In genomic region chr14:68593806-68594536, GRCh38 we compare ENCODE assay signal across 12 cellular contexts.
A peak's percentile ranks its signal among the peaks of the same experiment; 100 is the strongest.
DNase-seq lines count a peak whose midpoint lies in the region; ATAC-seq and TF ChIP-seq lines count a peak whose summit lies in the region.
"Had no signal": no experiment of that assay in that cellular context is flagged by ENCODE, and none has a peak within 500 bp of the region (broad histone marks: within the 10 kb centered on the region; RNA-seq: fewer than 3 reads in every experiment).

No MANE protein-coding gene starts in this region.

- H3F3A ChIP-seq in Loucy (ENCODE audit: low read depth), result 0 out of 2 replicates have a peak, but pooled peaks cover 3% of the 10 kb centered on the region
- no peaks in the 10 kb centered on the region for H3F3A ChIP-seq in neural cell (ENCODE audit: insufficient read depth, low read length, poor library complexity, severe bottlenecking)

- H3K27me3 ChIP-seq in Caco-2 (replicated peaks; ENCODE audit: control insufficient read depth, insufficient read depth, low read length) (no peaks in the 10 kb centered on the region), Loucy (ENCODE audit: insufficient read depth, low read length, poor library complexity, severe bottlenecking) (no peaks in the 10 kb centered on the region), neural cell (ENCODE audit: insufficient read depth, low read depth, low read length) (no peaks in the 10 kb centered on the region)

- H3K9ac ChIP-seq in Loucy (ENCODE audit: low read depth, low read length, poor library complexity, severe bottlenecking) (peak overlapping the region; percentile 75), neural cell (ENCODE audit: low read length) (no peak overlapping the region)

- no peaks in the 10 kb centered on the region for H3K9me3 ChIP-seq in Caco-2
- no peaks in the 10 kb centered on the region for H3K9me3 ChIP-seq in Loucy (ENCODE audit: insufficient read depth, low read depth, low read length)
- no peaks in the 10 kb centered on the region for H3K9me3 ChIP-seq in neural cell (ENCODE audit: low read length)
- H3K9me3 ChIP-seq: left ventricle myocardium inferior had no signal

- no peak for TF ChIP-seq RAD21 in neural cell (conservative IDR thresholded peaks at IDR 0.05)

- no peak for TF ChIP-seq EP300 in neural cell (conservative IDR thresholded peaks at IDR 0.05; ENCODE audit: poor library complexity, severe bottlenecking)

- H3K4me2 ChIP-seq in Loucy (ENCODE audit: low read depth, low read length, poor library complexity, severe bottlenecking) (peak overlapping the region; percentile 76), neural cell (ENCODE audit: low read length) (no peak overlapping the region)

- H3K27ac ChIP-seq in neural cell (ENCODE audit: low read length), result no peak overlapping the region
- H3K27ac ChIP-seq: left ventricle myocardium inferior had no signal

- H3K36me3 Mint-ChIP-seq in Caco-2 (ENCODE audit: insufficient read depth, unreplicated experiment), result peaks cover 11% of the 10 kb centered on the region
- no peaks in the 10 kb centered on the region for H3K36me3 Mint-ChIP-seq in activated naive CD8-positive, alpha-beta T cell treated with anti-CD3 and anti-CD28 coated beads, Interleukin-2, amount 50 U/mL, for 24 hours (ENCODE audit: low read depth)

- no peak for ATAC-seq in activated naive CD8-positive, alpha-beta T cell treated with anti-CD3 and anti-CD28 coated beads, Interleukin-2, amount 50 U/mL, for 24 hours
- no peak for ATAC-seq in GM18502 (IDR thresholded peaks at IDR 0.05; ENCODE audit: poor library complexity, unreplicated experiment)

- POLR2A ChIA-PET in Caco-2 (lab: Charles Lee), result interaction anchor here (0.8 kb wide), 1 partner anchor 72 kb away, joined by 3 read pairs; no protein-coding TSS in a partner anchor

- H3K4me3 ChIP-seq in Caco-2 (ENCODE audit: low read depth, low read length) (no peak overlapping the region), Loucy (ENCODE audit: low read length, poor library complexity, severe bottlenecking) (peak overlapping the region; percentile 64), neural cell (ENCODE audit: low read length) (no peak overlapping the region)
- H3K4me3 ChIP-seq: left ventricle myocardium inferior had no signal

- H3K27me3 Mint-ChIP-seq in Caco-2 (ENCODE audit: insufficient read depth, unreplicated experiment), result no peaks in the 10 kb centered on the region
- no peaks in the 10 kb centered on the region for H3K27me3 Mint-ChIP-seq in activated naive CD8-positive, alpha-beta T cell treated with anti-CD3 and anti-CD28 coated beads, Interleukin-2, amount 50 U/mL, for 24 hours

- no peak for TF ChIP-seq CTCF in Caco-2 (IDR thresholded peaks at IDR 0.05; ENCODE audit: insufficient read depth in 1 of 2, low read depth in 1 of 2, low read length in 1 of 2, severe bottlenecking in 1 of 2, unreplicated experiment in 1 of 2)
- TF ChIP-seq CTCF in Loucy (conservative IDR thresholded peaks at IDR 0.05; ENCODE audit: low read length), result no peak
- no peak for TF ChIP-seq CTCF in neural cell (IDR thresholded peaks at IDR 0.05; ENCODE audit: poor library complexity, severe bottlenecking)

- H3K79me2 ChIP-seq in Loucy (ENCODE audit: insufficient read depth, low read length) (no peaks in the 10 kb centered on the region), neural cell (replicated peaks; ENCODE audit: insufficient read depth, low read length) (no peaks in the 10 kb centered on the region)

- intact Hi-C loops in Caco-2 (cut with micrococcal nuclease; ENCODE audit: unreplicated experiment), result no loop called here

- CTCF ChIA-PET in Caco-2 (lab: Charles Lee), result no interaction called here

- H3K27ac Mint-ChIP-seq in Caco-2 (ENCODE audit: unreplicated experiment), result peak overlapping the region; percentile 54
- peak overlapping the region; percentile 64 for H3K27ac Mint-ChIP-seq in activated naive CD8-positive, alpha-beta T cell treated with anti-CD3 and anti-CD28 coated beads, Interleukin-2, amount 50 U/mL, for 24 hours

- H3K9me2 ChIP-seq in Loucy (replicated peaks; ENCODE audit: low read depth, low read length) (no peaks in the 10 kb centered on the region), neural cell (ENCODE audit: insufficient read depth, low read length) (no peaks in the 10 kb centered on the region)

- no peaks in the 10 kb centered on the region for H3K9me3 Mint-ChIP-seq in Caco-2 (ENCODE audit: unreplicated experiment)
- no peaks in the 10 kb centered on the region for H3K9me3 Mint-ChIP-seq in activated naive CD8-positive, alpha-beta T cell treated with anti-CD3 and anti-CD28 coated beads, Interleukin-2, amount 50 U/mL, for 24 hours

- H3K4me1 ChIP-seq in Caco-2, result peaks cover 45% of the 10 kb centered on the region
- peaks cover 49% of the 10 kb centered on the region for H3K4me1 ChIP-seq in Loucy (ENCODE audit: insufficient read depth, low read length, poor library complexity, severe bottlenecking)

- H3K36me3 ChIP-seq in Caco-2 (ENCODE audit: control insufficient read depth, insufficient read depth, low read length) (no peaks in the 10 kb centered on the region), Loucy (ENCODE audit: insufficient read depth, low read length) (no peaks in the 10 kb centered on the region), neural cell (ENCODE audit: insufficient read depth, low read length) (no peaks in the 10 kb centered on the region)
- H3K36me3 ChIP-seq: left ventricle myocardium inferior had no signal

- H3K4me3 Mint-ChIP-seq in Caco-2 (ENCODE audit: unreplicated experiment), result no peak overlapping the region
- H3K4me3 Mint-ChIP-seq in activated naive CD8-positive, alpha-beta T cell treated with anti-CD3 and anti-CD28 coated beads, Interleukin-2, amount 50 U/mL, for 24 hours, result no peak overlapping the region

- BruUV-seq in Caco-2 (replicated peaks; lab: Mats Ljungman, UMichigan), result no TSS peak

- H4K20me1 ChIP-seq in Loucy (ENCODE audit: insufficient read depth, low read length, poor library complexity, severe bottlenecking) (no peaks in the 10 kb centered on the region), neural cell (ENCODE audit: insufficient read depth) (no peaks in the 10 kb centered on the region)

- peaks cover 55% of the 10 kb centered on the region for H3K4me1 Mint-ChIP-seq in Caco-2 (ENCODE audit: low read depth, unreplicated experiment)
- H3K4me1 Mint-ChIP-seq in activated naive CD8-positive, alpha-beta T cell treated with anti-CD3 and anti-CD28 coated beads, Interleukin-2, amount 50 U/mL, for 24 hours, result peaks cover 19% of the 10 kb centered on the region

- H2AFZ ChIP-seq in Loucy (ENCODE audit: low read length) (peak overlapping the region; percentile 75), neural cell (ENCODE audit: low read depth, low read length) (no peak overlapping the region)

- DNase-seq in Caco-2, result peak in 1 of 2 experiments; percentile 55
- DNase-seq in activated naive CD8-positive, alpha-beta T cell treated with anti-CD3 and anti-CD28 coated beads, Interleukin-2, amount 50 U/mL, for 24 hours, result no peak
- no peak for DNase-seq in NCI-H2107 (lab: John Stamatoyannopoulos, UW)
- DNase-seq in stimulated activated CD4-positive, alpha-beta T cell treated with anti-CD3 and anti-CD28 coated beads, Interleukin-2, amount 100 ng/mL, for 48 hours, result no peak
- DNase-seq in NCI-H2171 (lab: John Stamatoyannopoulos, UW), result no peak
- DNase-seq: activated CD4-positive, CD25-positive, alpha-beta regulatory T cell; cerebellar nuclear complex; left ventricle myocardium inferior; stimulated activated CD4-positive, alpha-beta T cell treated with anti-CD3 and anti-CD28 coated beads, Interleukin-4, amount 100 ng/mL, for 24 hours had no signal

TF ChIP-seq in neural cell, 6 proteins besides CTCF, POLR2A, EP300 and RAD21:
- TF ChIP-seq SMC3 (conservative IDR thresholded peaks at IDR 0.05; ENCODE audit: poor library complexity), result no peak
- TF ChIP-seq REST (IDR thresholded peaks at IDR 0.05; ENCODE audit: borderline replicate concordance), result peak; percentile 22
